Comparison of ENCODE assay signal across 14 cellular contexts in the genomic region with DNA sequence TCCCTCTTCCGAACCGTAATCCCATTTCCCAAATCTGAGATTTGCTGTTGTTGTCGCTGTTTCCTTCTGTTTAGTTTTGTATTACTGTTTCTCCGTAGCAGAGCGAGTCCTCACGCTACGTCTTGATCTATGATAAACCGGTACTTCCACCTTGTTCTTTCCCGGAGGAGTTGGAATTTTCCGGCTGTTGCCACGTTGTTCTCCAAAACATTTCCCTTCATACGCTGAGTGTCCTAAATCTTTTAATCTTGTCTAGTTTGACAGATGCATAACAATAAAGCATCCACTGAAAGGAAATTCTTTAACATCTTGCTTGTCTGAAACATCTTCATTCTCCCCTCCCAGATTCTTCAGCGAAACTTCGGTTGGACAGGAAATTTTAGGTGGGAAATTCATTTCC. TPM values are rescaled to one million over a fixed set of nuclear protein-coding genes. Genes with fewer than 3 reads are reported as not detected.
"Had no signal": no experiment of that assay in that cellular context is flagged by ENCODE, and none has a peak within 500 bp of the region (broad histone marks: within the 10 kb centered on the region; RNA-seq: fewer than 3 reads in every experiment).

No MANE protein-coding gene starts in this region.

RNA-seq across cellular contexts. Expression of a gene that starts 0.8 kb away (rescaled TPM):
- total RNA-seq: subcutaneous adipose tissue, suprapubic skin, temporal lobe, thoracic aorta, thyroid gland, tibial nerve, transverse colon, upper lobe of left lung, upper lobe of right lung, ureter, urinary bladder, uterus, vagina had no signal
- polyA plus RNA-seq: thymus, urinary bladder had no signal

RNA-seq across cellular contexts. Expression of a gene that starts 5.8 kb away (rescaled TPM):
- total RNA-seq: subcutaneous adipose tissue, suprapubic skin, temporal lobe, thoracic aorta, thyroid gland, tibial nerve, transverse colon, upper lobe of left lung, upper lobe of right lung, ureter, urinary bladder, uterus, vagina had no signal
- polyA plus RNA-seq: urinary bladder had no signal

RNA-seq across cellular contexts. Expression of a gene that starts 7.4 kb away (rescaled TPM):
- total RNA-seq: subcutaneous adipose tissue, suprapubic skin, temporal lobe, thoracic aorta, thyroid gland, tibial nerve, transverse colon, upper lobe of left lung, upper lobe of right lung, ureter, urinary bladder, uterus, vagina had no signal
- polyA plus RNA-seq: thymus, urinary bladder had no signal

RNA-seq across cellular contexts. Expression of a gene that starts 12.3 kb away (rescaled TPM):
- total RNA-seq: subcutaneous adipose tissue, suprapubic skin, temporal lobe, thoracic aorta, thyroid gland, tibial nerve, transverse colon, upper lobe of left lung, upper lobe of right lung, ureter, urinary bladder, uterus, vagina had no signal
- polyA plus RNA-seq: thymus, urinary bladder had no signal

RNA-seq across cellular contexts. Expression of a gene that starts 18.9 kb away (rescaled TPM):
- total RNA-seq: subcutaneous adipose tissue, suprapubic skin, temporal lobe, thoracic aorta, thyroid gland, tibial nerve, transverse colon, upper lobe of left lung, upper lobe of right lung, ureter, urinary bladder, uterus, vagina had no signal
- polyA plus RNA-seq: thymus, urinary bladder had no signal
